Comparison of ENCODE assay signal across 1 cellular context in the genomic region with DNA sequence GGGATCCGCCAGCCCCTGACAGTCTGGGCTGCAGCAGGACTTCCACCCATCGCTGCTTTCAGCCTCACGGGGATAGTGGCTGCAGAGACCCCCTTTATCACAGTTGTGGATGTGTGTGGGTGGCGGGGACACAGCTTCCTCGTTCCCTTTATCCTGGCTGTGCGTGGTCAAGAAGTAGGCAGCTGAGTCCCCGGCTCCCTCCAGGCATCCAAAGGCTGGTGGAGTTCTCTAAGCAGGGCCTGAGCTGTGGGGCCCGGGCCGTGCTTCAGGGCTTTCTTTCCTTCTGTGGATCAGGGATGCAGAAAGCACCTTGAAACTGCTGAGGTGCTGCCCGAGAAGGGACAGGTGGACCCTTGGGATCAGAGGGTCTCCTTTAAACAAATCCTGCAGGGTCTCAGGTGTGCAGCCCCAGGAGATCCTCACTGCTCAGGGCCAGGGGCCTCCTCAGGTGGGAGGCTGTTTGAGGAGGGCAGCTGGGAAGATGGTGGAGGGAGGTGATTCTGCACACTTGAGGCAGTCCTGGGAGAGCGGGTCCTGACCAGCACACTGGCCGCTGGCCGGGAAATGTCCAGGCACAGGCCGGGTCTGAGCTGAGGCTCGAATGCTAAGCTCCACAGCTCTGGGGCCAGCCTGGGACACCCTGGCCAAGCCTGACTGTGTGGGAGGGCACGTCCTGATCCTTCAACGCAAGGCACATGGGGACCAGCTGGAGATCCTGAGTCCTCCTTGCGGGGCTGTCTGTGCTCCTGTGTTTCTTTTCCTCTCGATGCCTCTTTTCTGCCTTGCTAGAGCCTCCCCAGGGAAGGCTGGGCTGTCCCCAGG.
TF ChIP-seq lines count a peak whose summit lies in the region.

No MANE protein-coding gene starts in this region.

TF ChIP-seq in H1, 55 proteins besides CTCF, POLR2A, EP300 and RAD21 (continued from another document):
- TF ChIP-seq CHD7 (IDR thresholded peaks at IDR 0.05; ENCODE audit: insufficient replicate concordance, low read length), result no peak
- TF ChIP-seq RBBP5 (IDR thresholded peaks at IDR 0.05; ENCODE audit: borderline replicate concordance, low read depth, low read length), result no peak
- no peak for TF ChIP-seq RFX5 (IDR thresholded peaks at IDR 0.05; ENCODE audit: borderline replicate concordance, low read depth, low read length)
- TF ChIP-seq, protein P1, sequence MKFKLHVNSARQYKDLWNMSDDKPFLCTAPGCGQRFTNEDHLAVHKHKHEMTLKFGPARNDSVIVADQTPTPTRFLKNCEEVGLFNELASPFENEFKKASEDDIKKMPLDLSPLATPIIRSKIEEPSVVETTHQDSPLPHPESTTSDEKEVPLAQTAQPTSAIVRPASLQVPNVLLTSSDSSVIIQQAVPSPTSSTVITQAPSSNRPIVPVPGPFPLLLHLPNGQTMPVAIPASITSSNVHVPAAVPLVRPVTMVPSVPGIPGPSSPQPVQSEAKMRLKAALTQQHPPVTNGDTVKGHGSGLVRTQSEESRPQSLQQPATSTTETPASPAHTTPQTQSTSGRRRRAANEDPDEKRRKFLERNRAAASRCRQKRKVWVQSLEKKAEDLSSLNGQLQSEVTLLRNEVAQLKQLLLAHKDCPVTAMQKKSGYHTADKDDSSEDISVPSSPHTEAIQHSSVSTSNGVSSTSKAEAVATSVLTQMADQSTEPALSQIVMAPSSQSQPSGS (IDR thresholded peaks at IDR 0.05; ENCODE audit: low read length), result no peak
